In genomic region chr18:31941010-31941809, GRCh38 we compare ENCODE assay signal across 8 cellular contexts. TPM values are rescaled to one million over a fixed set of nuclear protein-coding genes. Genes with fewer than 3 reads are reported as not detected.
DNase-seq lines count a peak whose midpoint lies in the region; TF ChIP-seq lines count a peak whose summit lies in the region.

No MANE protein-coding gene starts in this region.

- H3K36me3 Mint-ChIP-seq in MCF 10A (ENCODE audit: insufficient read depth, unreplicated experiment) = no peaks in the 10 kb centered on the region
- peaks cover 2% of the 10 kb centered on the region for H3K36me3 Mint-ChIP-seq in mesothelial cell of epicardium

- DNase-seq in right atrium auricular region (ENCODE audit: low spot score) (no peak), cardiac septum (ENCODE audit: low spot score) (no peak), MCF 10A (ENCODE audit: unreplicated experiment) (no peak), mesothelial cell of epicardium (ENCODE audit: low spot score in 2 of 2, unreplicated experiment in 2 of 2) (no peak), posterior cingulate gyrus (no peak), RPMI8226 (no peak), kidney tubule cell (ENCODE audit: low spot score) (no peak)
- DNase-seq in stimulated activated CD4-positive, alpha-beta T cell treated with anti-CD3 and anti-CD28 coated beads, Interleukin-15, amount 100 ng/mL, for 24 hours = no peak

- H3K27ac ChIP-seq in right atrium auricular region = peak overlapping the region in 1 of 2 donors; percentile 96

- no peak for TF ChIP-seq CTCF in right atrium auricular region (IDR thresholded peaks at IDR 0.05)
- TF ChIP-seq CTCF in MCF 10A (IDR thresholded peaks at IDR 0.05; ENCODE audit: unreplicated experiment) = no peak
- no peak for TF ChIP-seq CTCF in mesothelial cell of epicardium (IDR thresholded peaks at IDR 0.05; ENCODE audit: unreplicated experiment)

- H3K27me3 Mint-ChIP-seq in MCF 10A (ENCODE audit: insufficient read depth, unreplicated experiment) (no peaks in the 10 kb centered on the region), mesothelial cell of epicardium (ENCODE audit: low read depth) (peaks cover 10% of the 10 kb centered on the region)

- H3K27ac Mint-ChIP-seq in MCF 10A (ENCODE audit: low read depth, unreplicated experiment) (peak overlapping the region; percentile 99), mesothelial cell of epicardium (peak overlapping the region; percentile 96)

- H3K27me3 ChIP-seq in right atrium auricular region = no peaks in the 10 kb centered on the region

- POLR2A ChIA-PET in MCF 10A (lab: Yijun Ruan, JAX) = interaction anchor here (0.6 to 5.3 kb wide), 16 partner anchors 8 to 529 kb away, joined by 3 to 92 read pairs (median 6); partner anchors contain the start of genes DSG3, GAREM1, RNF125 and RNF138

- intact Hi-C loops in cardiac septum (cut with DNase I) = loop anchor here (5.0 kb wide), 1 partner anchor 151 kb away; the partner anchor contains the start of gene RNF138
- intact Hi-C loops in MCF 10A (cut with micrococcal nuclease) = no loop called here
- intact Hi-C loops in posterior cingulate gyrus (cut with DNase I) = no loop called here

- H3K4me1 Mint-ChIP-seq in MCF 10A (ENCODE audit: insufficient read depth, unreplicated experiment) (peaks cover 23% of the 10 kb centered on the region), mesothelial cell of epicardium (peaks cover 25% of the 10 kb centered on the region)

- H3K4me1 ChIP-seq in right atrium auricular region = peaks cover 0 to 31% of the 10 kb centered on the region in 2 donors

- H3K36me3 ChIP-seq in right atrium auricular region = no peaks in the 10 kb centered on the region

- H3K9me3 ChIP-seq in right atrium auricular region = no peaks in the 10 kb centered on the region

- TSS peak; percentile 46 for BruUV-seq in MCF 10A (replicated peaks; lab: Mats Ljungman, UMichigan)

- CTCF ChIA-PET in MCF 10A (lab: Yijun Ruan, JAX) = interaction anchor here (0.5 to 1.3 kb wide), 6 partner anchors 32 to 257 kb away, joined by 3 to 5 read pairs (median 3); no protein-coding TSS in a partner anchor

- peak overlapping the region; percentile 68 to 93 for H3K4me3 ChIP-seq in right atrium auricular region

- no peaks in the 10 kb centered on the region for H3K9me3 Mint-ChIP-seq in MCF 10A (ENCODE audit: unreplicated experiment)
- H3K9me3 Mint-ChIP-seq in mesothelial cell of epicardium = no peaks in the 10 kb centered on the region

- H3K4me3 Mint-ChIP-seq in MCF 10A (ENCODE audit: unreplicated experiment) (peak overlapping the region; percentile 93), mesothelial cell of epicardium (peak overlapping the region; percentile 99)

RNA-seq across cellular contexts. Expression of gene TRAPPC8, which starts 1.7 kb away (rescaled TPM):
- 10 to 100 TPM; 27.2 to 33.8 TPM for total RNA-seq in right atrium auricular region
- total RNA-seq in cardiac septum = 30.1 TPM
- total RNA-seq in MCF 10A (2022) = 29.0 and 33.9 TPM in 2 replicates
- 34.9 to 39.8 TPM (median 35.6 TPM) in 3 replicates for total RNA-seq in mesothelial cell of epicardium
